ENCODE assay signal across 10 cellular contexts in the genomic region with DNA sequence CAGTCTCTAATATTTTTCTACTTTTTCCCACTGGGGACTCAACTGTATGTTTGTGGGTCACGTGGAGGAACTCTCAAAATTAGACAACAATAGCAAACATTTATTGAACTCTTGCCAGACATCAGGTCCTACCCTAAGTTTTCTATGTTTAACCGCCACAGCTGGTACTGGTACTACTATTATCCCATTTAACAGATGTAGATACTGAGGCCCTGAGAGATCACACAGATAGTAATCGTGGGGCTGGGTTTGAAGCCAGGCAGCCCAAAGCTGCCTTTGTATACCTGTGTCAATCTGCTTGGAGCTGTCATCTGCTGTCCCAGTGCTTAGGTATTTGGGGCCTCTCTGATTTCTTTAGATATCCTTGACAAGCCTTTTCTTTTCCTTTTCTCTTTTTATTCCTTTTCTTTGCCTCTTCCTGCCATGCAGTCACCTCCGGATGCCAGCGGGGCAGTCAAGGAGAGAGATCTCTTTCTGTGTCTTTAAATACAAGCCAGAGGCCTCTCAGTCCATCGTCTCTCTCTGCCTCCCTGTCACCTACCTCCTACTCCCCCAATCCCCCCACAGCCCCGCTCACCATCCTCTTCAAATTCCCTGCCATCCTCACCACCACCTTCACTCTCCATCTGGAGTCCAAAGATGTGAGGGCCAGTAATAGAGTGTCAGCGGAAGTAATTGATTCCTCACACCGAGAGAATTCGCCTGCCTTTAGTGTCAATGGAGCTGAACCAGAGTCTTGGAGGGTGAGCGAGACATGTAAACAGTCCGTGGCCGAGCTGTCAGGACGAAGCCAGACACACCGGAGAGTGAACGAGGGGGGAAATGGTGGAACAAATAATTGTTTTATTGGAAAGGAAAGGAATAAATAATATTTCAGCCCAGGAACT. TPM values are rescaled to one million over a fixed set of nuclear protein-coding genes. Genes with fewer than 3 reads are reported as not detected.
A peak's percentile ranks its signal among the peaks of the same experiment; 100 is the strongest.
DNase-seq lines count a peak whose midpoint lies in the region; ATAC-seq, FAIRE-seq and TF ChIP-seq lines count a peak whose summit lies in the region.
"Had no signal": no experiment of that assay in that cellular context is flagged by ENCODE, and none has a peak within 500 bp of the region (broad histone marks: within the 10 kb centered on the region; RNA-seq: fewer than 3 reads in every experiment).

No MANE protein-coding gene starts in this region.

- TF ChIP-seq POLR2A in HepG2 (IDR thresholded peaks at IDR 0.05; ENCODE audit: insufficient read depth in 1 of 2, low read depth in 2 of 2, low read length in 2 of 2) (no peak), right lobe of liver (IDR thresholded peaks at IDR 0.05) (no peak), uterus (IDR thresholded peaks at IDR 0.05) (no peak)

- H3K27ac Mint-ChIP-seq in naive thymus-derived CD8-positive, alpha-beta T cell: peak overlapping the region in 6 of 10 donors; percentile 5 to 86 (median 70)
- peak overlapping the region in 3 of 9 donors; percentile 73 to 91 (median 84) for H3K27ac Mint-ChIP-seq in naive thymus-derived CD4-positive, alpha-beta T cell

- BruUV-seq in HepG2 (replicated peaks; lab: Mats Ljungman, UMichigan): no TSS peak

- H3K4me3 Mint-ChIP-seq in naive thymus-derived CD8-positive, alpha-beta T cell: no peak overlapping the region
- H3K4me3 Mint-ChIP-seq in naive thymus-derived CD4-positive, alpha-beta T cell: peak overlapping the region in 1 of 10 donors; percentile 64

- no peak for FAIRE-seq in HepG2 (lab: Jason Lieb, UNC)

- H4K20me1 ChIP-seq in HepG2 (ENCODE audit: insufficient read depth, low read length): no peaks in the 10 kb centered on the region

- TF ChIP-seq CTCF in HepG2 (CRISPR knock-in tag; IDR thresholded peaks at IDR 0.05) (no peak), right lobe of liver (IDR thresholded peaks at IDR 0.05) (no peak), colonic mucosa (IDR thresholded peaks at IDR 0.05) (no peak), uterus (IDR thresholded peaks at IDR 0.05) (no peak)

- 61% methylated on average over 16 of the region's 16 CpGs for WGBS in HepG2 (ENCODE audit: low lambda C conversion rate)
- WGBS in right lobe of liver (ENCODE audit: insufficient coverage, low coverage, low lambda C conversion rate, missing lambda C conversion rate): 77% methylated on average over 16 of the region's 16 CpGs

- in situ Hi-C loops in HepG2 (cut with HindIII; ENCODE audit: extremely low pct_ligation_motif_present, low pct_unique_long_range_greater_than_20kb): no loop called here

- no peaks in the 10 kb centered on the region for H3K36me3 ChIP-seq in HepG2 (replicated peaks in 1 of 2; ENCODE audit: control insufficient read depth in 1 of 2, insufficient read depth in 2 of 2, low read length in 2 of 2)
- no peaks in the 10 kb centered on the region for H3K36me3 ChIP-seq in right lobe of liver
- no peaks in the 10 kb centered on the region for H3K36me3 ChIP-seq in colonic mucosa
- H3K36me3 ChIP-seq in uterus: no peaks in the 10 kb centered on the region
- H3K36me3 ChIP-seq in naive thymus-derived CD4-positive, alpha-beta T cell (ENCODE audit: control insufficient read depth in 2 of 3, insufficient read depth in 3 of 3, low read length in 3 of 3): no peaks in the 10 kb centered on the region

- intact Hi-C loops in HepG2 (cut with micrococcal nuclease; ENCODE audit: unreplicated experiment) (no loop called here), right lobe of liver (cut with DNase I) (no loop called here), colonic mucosa (cut with DNase I) (no loop called here), uterus (cut with DNase I; ENCODE audit: low total_unique reads) (no loop called here)
- intact Hi-C loops in naive thymus-derived CD4-positive, alpha-beta T cell (cut with micrococcal nuclease): loop anchor here in 1 of 2 donors (2.0 kb wide), 1 partner anchor 17 kb away; no protein-coding TSS in a partner anchor

- POLR2A ChIA-PET in HepG2 (lab: Yijun Ruan, JAX): no interaction called here
- POLR2A ChIA-PET in naive thymus-derived CD8-positive, alpha-beta T cell (lab: Charles Lee): no interaction called here
- POLR2A ChIA-PET in naive thymus-derived CD4-positive, alpha-beta T cell (lab: Charles Lee): no interaction called here

- H3K4me1 Mint-ChIP-seq in naive thymus-derived CD8-positive, alpha-beta T cell: peaks cover 6 to 33% (median 10%) of the 10 kb centered on the region in 4 donors
- H3K4me1 Mint-ChIP-seq in naive thymus-derived CD4-positive, alpha-beta T cell: peaks cover 0 to 49% (median 11%) of the 10 kb centered on the region in 7 donors

- H3K36me3 Mint-ChIP-seq in naive thymus-derived CD8-positive, alpha-beta T cell: no peaks in the 10 kb centered on the region
- peaks cover 0 to 12% (median 0%) of the 10 kb centered on the region in 5 donors for H3K36me3 Mint-ChIP-seq in naive thymus-derived CD4-positive, alpha-beta T cell

- CTCF ChIA-PET in HepG2 (lab: Yijun Ruan, JAX; ENCODE audit: low intra/inter-chr PET ratio, low total read pairs): no interaction called here
- CTCF ChIA-PET in naive thymus-derived CD4-positive, alpha-beta T cell (lab: Charles Lee): no interaction called here

- no peak overlapping the region for H3K9ac ChIP-seq in HepG2 (ENCODE audit: insufficient read depth, low read depth, low read length)
- no peak overlapping the region for H3K9ac ChIP-seq in colonic mucosa (ENCODE audit: low read depth in 2 of 2, low read length in 2 of 2)

- DNase-seq in HepG2 (ENCODE audit: low spot score) (no peak), right lobe of liver (no peak), colonic mucosa (no peak), uterus (no peak), COLO668 (lab: John Stamatoyannopoulos, UW; ENCODE audit: unreplicated experiment) (no peak)
- DNase-seq in naive thymus-derived CD8-positive, alpha-beta T cell: no peak
- no peak for DNase-seq in naive thymus-derived CD4-positive, alpha-beta T cell
- DNase-seq: NCI-H2081 had no signal

- no peaks in the 10 kb centered on the region for H3K9me3 Mint-ChIP-seq in naive thymus-derived CD8-positive, alpha-beta T cell
- no peaks in the 10 kb centered on the region for H3K9me3 Mint-ChIP-seq in naive thymus-derived CD4-positive, alpha-beta T cell
- H3K9me3 Mint-ChIP-seq: CD4-positive, alpha-beta T cell had no signal

- TF ChIP-seq EP300 in HepG2 (IDR thresholded peaks at IDR 0.05; ENCODE audit: low read depth in 2 of 2, low read length in 2 of 2) (no peak), HepG2 (CRISPR knock-in tag; IDR thresholded peaks at IDR 0.05; ENCODE audit: borderline replicate concordance) (no peak)

- H3K4me1 ChIP-seq in HepG2 (ENCODE audit: insufficient read depth, low read length): peaks cover 44% of the 10 kb centered on the region
- H3K4me1 ChIP-seq in right lobe of liver: no peaks in the 10 kb centered on the region
- peaks cover 6% of the 10 kb centered on the region for H3K4me1 ChIP-seq in colonic mucosa
- H3K4me1 ChIP-seq in uterus: peaks cover 32 to 44% of the 10 kb centered on the region in 2 donors
- peaks cover 0 to 11% of the 10 kb centered on the region in 2 donors for H3K4me1 ChIP-seq in naive thymus-derived CD4-positive, alpha-beta T cell (ENCODE audit: control insufficient read depth in 2 of 2, insufficient read depth in 2 of 2, low read length in 2 of 2)

- no peak for TF ChIP-seq RAD21 in HepG2 (CRISPR knock-in tag; IDR thresholded peaks at IDR 0.05)

- H3K27ac ChIP-seq in HepG2 (ENCODE audit: extremely low read length, insufficient read depth, low read length) (no peak overlapping the region), right lobe of liver (peak overlapping the region in 1 of 3 donors; percentile 67), colonic mucosa (peak overlapping the region; percentile 74), uterus (peak overlapping the region; percentile 98)
- H3K27ac ChIP-seq in naive thymus-derived CD4-positive, alpha-beta T cell (ENCODE audit: low read depth, low read length): no peak overlapping the region

- H3K9me3 ChIP-seq in HepG2 (ENCODE audit: low read length) (no peaks in the 10 kb centered on the region), right lobe of liver (no peaks in the 10 kb centered on the region), colonic mucosa (no peaks in the 10 kb centered on the region), uterus (no peaks in the 10 kb centered on the region)
- no peaks in the 10 kb centered on the region for H3K9me3 ChIP-seq in naive thymus-derived CD4-positive, alpha-beta T cell (ENCODE audit: control insufficient read depth in 2 of 3, low read length in 3 of 3)

- H3K27me3 ChIP-seq in HepG2 (ENCODE audit: control insufficient read depth in 1 of 2, insufficient read depth in 2 of 2, low read length in 2 of 2): no peaks in the 10 kb centered on the region
- H3K27me3 ChIP-seq in right lobe of liver: no peaks in the 10 kb centered on the region
- H3K27me3 ChIP-seq in colonic mucosa: no peaks in the 10 kb centered on the region
- H3K27me3 ChIP-seq in uterus: no peaks in the 10 kb centered on the region
- no peaks in the 10 kb centered on the region for H3K27me3 ChIP-seq in naive thymus-derived CD4-positive, alpha-beta T cell (ENCODE audit: control insufficient read depth in 2 of 2, insufficient read depth in 2 of 2, low read length in 2 of 2)

- ATAC-seq in HepG2 (no peak), right lobe of liver (no peak), HG03520 (IDR thresholded peaks at IDR 0.05; ENCODE audit: unreplicated experiment) (no peak)
- no peak for ATAC-seq in naive thymus-derived CD8-positive, alpha-beta T cell
- no peak for ATAC-seq in naive thymus-derived CD4-positive, alpha-beta T cell

- H3K27me3 Mint-ChIP-seq in naive thymus-derived CD8-positive, alpha-beta T cell: peaks cover 2 to 8% (median 5%) of the 10 kb centered on the region in 5 donors
- H3K27me3 Mint-ChIP-seq in naive thymus-derived CD4-positive, alpha-beta T cell: peaks cover 0 to 5% (median 0%) of the 10 kb centered on the region in 5 donors
- H3K27me3 Mint-ChIP-seq: CD4-positive, alpha-beta T cell had no signal

- no peak overlapping the region for H2AFZ ChIP-seq in HepG2 (ENCODE audit: low read length)

- no peaks in the 10 kb centered on the region for H3K79me2 ChIP-seq in HepG2 (ENCODE audit: insufficient read depth, low read length)

- H3K4me3 ChIP-seq in HepG2 (replicated peaks in 1 of 3; ENCODE audit: insufficient read depth in 1 of 3, low read depth in 2 of 3, low read length in 3 of 3) (no peak overlapping the region), right lobe of liver (no peak overlapping the region), colonic mucosa (no peak overlapping the region), uterus (no peak overlapping the region)
- H3K4me3 ChIP-seq in naive thymus-derived CD4-positive, alpha-beta T cell (ENCODE audit: low read length): no peak overlapping the region

- no peak overlapping the region for H3K4me2 ChIP-seq in HepG2 (ENCODE audit: low read depth, low read length)

RNA-seq across cellular contexts. Expression of a gene that starts 23.5 kb away (rescaled TPM):
- total RNA-seq in HepG2 (2016; rRNA removed; fragmentation: Illumina TruSeq; extraction: Trizol) (0.60 and 1.4 TPM in 2 replicates), right lobe of liver (10 to 100 TPM in 3 of 6 experiments, 1 to 10 TPM in 3; 5.5 to 23.7 (median 8.6) TPM), colonic mucosa (10 to 100 TPM in 1 of 2 donors, 1 to 10 TPM in 1; 5.4 to 25.2 TPM), uterus (100 to 1,000 TPM in 3 of 4 donors, 10 to 100 TPM in 1; 35.9 to 156 (median 114) TPM)
- total RNA-seq in HepG2 (2016; cell fraction: cytosol; rRNA removed; fragmentation: Illumina TruSeq; extraction: Trizol; ENCODE audit: low read depth): under 0.01 and 0.20 TPM in 2 replicates
- 0.79 and 0.93 TPM in 2 replicates for total RNA-seq in HepG2 (2016; cell fraction: insoluble cytoplasmic fraction; rRNA removed; fragmentation: Illumina TruSeq; extraction: Trizol)
- 0.22 and 0.41 TPM in 2 replicates for total RNA-seq in HepG2 (2016; cell fraction: membrane; rRNA removed; fragmentation: Illumina TruSeq; extraction: Trizol)
- 1.4 and 2.4 TPM in 2 replicates for total RNA-seq in HepG2 (2016; cell fraction: nucleus; rRNA removed; fragmentation: Illumina TruSeq; extraction: Trizol)
- polyA plus RNA-seq in HepG2 (2011; rRNA removed): 0.65 and 1.4 TPM in 2 replicates
- 0.32 and 0.37 TPM in 2 replicates for polyA plus RNA-seq in HepG2 (2011; cell fraction: cytosol; rRNA removed)
- polyA plus RNA-seq in HepG2 (2011; cell fraction: nucleus; rRNA removed): 0.51 and 0.66 TPM in 2 replicates
- 0.54 and 3.3 TPM in 2 replicates for polyA plus RNA-seq in HepG2 (2012)
- polyA plus RNA-seq in HepG2 (2016; cell fraction: cytosol; fragmentation: Illumina TruSeq; extraction: Trizol; ENCODE audit: low read depth): 0.12 and 0.16 TPM in 2 replicates
- polyA plus RNA-seq in HepG2 (2016; cell fraction: insoluble cytoplasmic fraction; fragmentation: Illumina TruSeq; extraction: Trizol; ENCODE audit: low read depth): 0.26 and 0.34 TPM in 2 replicates
- 0.09 and 0.37 TPM in 2 replicates for polyA plus RNA-seq in HepG2 (2016; cell fraction: membrane; fragmentation: Illumina TruSeq; extraction: Trizol; ENCODE audit: low read depth)
- polyA plus RNA-seq in HepG2 (2016; cell fraction: nucleus; fragmentation: Illumina TruSeq; extraction: Trizol; ENCODE audit: insufficient read depth, low read depth): 1.9 and 2.1 TPM in 2 replicates
- polyA minus RNA-seq in HepG2 (2011; rRNA and poly(A)+ RNA removed; ENCODE audit: low replicate concordance): 1.3 and 6.5 TPM in 2 replicates
- polyA minus RNA-seq in HepG2 (2011; cell fraction: cytosol; rRNA and poly(A)+ RNA removed): 0.49 and 0.88 TPM in 2 replicates
- polyA minus RNA-seq in HepG2 (2011; cell fraction: nucleus; rRNA and poly(A)+ RNA removed): 1.4 and 1.7 TPM in 2 replicates
- 1 to 10 TPM in 1 of 2 experiments, under 1 TPM in 1; 0.82 to 1.1 TPM for total RNA-seq in naive thymus-derived CD8-positive, alpha-beta T cell
- not detected for polyA plus RNA-seq in naive thymus-derived CD8-positive, alpha-beta T cell
- total RNA-seq in naive thymus-derived CD4-positive, alpha-beta T cell: 10 to 100 TPM in 1 of 5 experiments, 1 to 10 TPM in 3, under 1 TPM in 1; 0.50 to 23.7 (median 2.2) TPM
- under 1 TPM; 0.35 to 0.51 TPM for polyA plus RNA-seq in naive thymus-derived CD4-positive, alpha-beta T cell

Comparison
In these comparisons a context has a peak if more than half of its experiments do, and no peak if none do; other contexts are left out.
1. H3K27ac ChIP-seq: peak in colonic mucosa (single experiment) and uterus (2 of 2); none in HepG2 (single experiment) and naive thymus-derived CD4-positive, alpha-beta T cell (single experiment).